29 cellular contexts compared by ENCODE assay signal in genomic region chr15:93317772-93318171, GRCh38.
"Had no signal": no experiment of that assay in that cellular context is flagged by ENCODE, and none has a peak within 500 bp of the region (broad histone marks: within the 10 kb centered on the region; RNA-seq: fewer than 3 reads in every experiment).

No MANE protein-coding gene starts in this region.

- H3K27ac ChIP-seq: neutrophil, ovary, parathyroid adenoma, psoas muscle, right lobe of liver, skin epidermis, spleen, stomach, thoracic aorta, thyroid gland, tibial nerve, upper lobe of right lung, uterus had no signal

- H3K9me3 ChIP-seq: neutrophil, ovary, psoas muscle, right lobe of liver, spleen, stomach, thoracic aorta, thyroid gland, tibial nerve, upper lobe of right lung, uterus had no signal

- H3K9ac ChIP-seq: parathyroid adenoma had no signal

- H3K27ac Mint-ChIP-seq: naive thymus-derived CD4-positive, alpha-beta T cell; natural killer cell; nephron; progenitor cell of endocrine pancreas; stimulated activated effector memory CD8-positive, alpha-beta T cell treated with anti-CD3 and anti-CD28 coated beads, Interleukin-12 subunit alpha, Interleukin-12 subunit beta, amount 100 ng/mL, for 72 hours; stimulated activated naive B cell treated with anti-CD40 and anti-IgM and Interleukin-4, amounts not matched to agents 10 μg/mL and 1 μg/mL and 100 μg/mL, for 72 hours; stimulated activated naive CD8-positive, alpha-beta T cell treated with anti-CD3 and anti-CD28 coated beads, Interleukin-15, Interleukin-2, amounts not matched to agents 100 ng/mL and 50 ng/mL, for 24 hours; type B pancreatic cell had no signal

- H3K4me1 Mint-ChIP-seq: naive thymus-derived CD4-positive, alpha-beta T cell; natural killer cell; stimulated activated effector memory CD8-positive, alpha-beta T cell treated with anti-CD3 and anti-CD28 coated beads, Interleukin-12 subunit alpha, Interleukin-12 subunit beta, amount 100 ng/mL, for 72 hours; stimulated activated naive B cell treated with anti-CD40 and anti-IgM and Interleukin-4, amounts not matched to agents 10 μg/mL and 1 μg/mL and 100 μg/mL, for 72 hours had no signal

- H3K79me2 ChIP-seq: parathyroid adenoma had no signal

- H3K4me3 Mint-ChIP-seq: naive thymus-derived CD4-positive, alpha-beta T cell; natural killer cell; nephron; stimulated activated effector memory CD8-positive, alpha-beta T cell treated with anti-CD3 and anti-CD28 coated beads, Interleukin-12 subunit alpha, Interleukin-12 subunit beta, amount 100 ng/mL, for 72 hours; stimulated activated naive B cell treated with anti-CD40 and anti-IgM and Interleukin-4, amounts not matched to agents 10 μg/mL and 1 μg/mL and 100 μg/mL, for 72 hours; stimulated activated naive CD8-positive, alpha-beta T cell treated with anti-CD3 and anti-CD28 coated beads, Interleukin-15, Interleukin-2, amounts not matched to agents 100 ng/mL and 50 ng/mL, for 24 hours; type B pancreatic cell had no signal

- H2AFZ ChIP-seq: parathyroid adenoma had no signal

- H3K36me3 ChIP-seq: neutrophil, ovary, right lobe of liver, spleen, stomach, thoracic aorta, thyroid gland, tibial nerve, upper lobe of right lung, uterus had no signal

- H3K4me2 ChIP-seq: smooth muscle cell had no signal

- DNase-seq: naive thymus-derived CD4-positive, alpha-beta T cell; natural killer cell; nucleus accumbens; ovary; posterior cingulate gyrus; psoas muscle; right cardiac atrium; right lobe of liver; spleen; stimulated activated CD4-positive, alpha-beta T cell treated with anti-CD3 and anti-CD28 coated beads, Interleukin-12 subunit alpha, Interleukin-12 subunit beta, amount 100 ng/mL, for 4 hours; stimulated activated CD4-positive, alpha-beta T cell treated with anti-CD3 and anti-CD28 coated beads, Interleukin-1b, Interleukin-23, amount 100 ng/mL, for 48 hours; stimulated activated CD4-positive, alpha-beta T cell treated with anti-CD3 and anti-CD28 coated beads, Interleukin-4, amount 100 ng/mL, for 24 hours; stimulated activated naive B cell treated with anti-CD40 and anti-IgM and Interleukin-4, amounts not matched to agents 10 μg/mL and 1 μg/mL and 100 μg/mL, for 72 hours; stimulated activated naive CD4-positive, alpha-beta T cell treated with Interleukin-2 at 50 U/mL for 16 hours; stomach; thyroid gland; upper lobe of right lung; uterus had no signal

- H3K9me3 Mint-ChIP-seq: natural killer cell; nephron; stimulated activated effector memory CD8-positive, alpha-beta T cell treated with anti-CD3 and anti-CD28 coated beads, Interleukin-12 subunit alpha, Interleukin-12 subunit beta, amount 100 ng/mL, for 72 hours; stimulated activated naive CD8-positive, alpha-beta T cell treated with anti-CD3 and anti-CD28 coated beads, Interleukin-15, Interleukin-2, amounts not matched to agents 100 ng/mL and 50 ng/mL, for 24 hours; type B pancreatic cell had no signal

- H3K4me3 ChIP-seq: ovary, psoas muscle, right lobe of liver, skin epidermis, smooth muscle cell, spleen, stomach, thoracic aorta, thyroid gland, tibial nerve, upper lobe of right lung, uterus had no signal

- H3K4me1 ChIP-seq: parathyroid adenoma, psoas muscle, right lobe of liver, spleen, stomach, thyroid gland, upper lobe of right lung, uterus had no signal

- H3K27me3 ChIP-seq: ovary, right lobe of liver, stomach, thyroid gland, tibial nerve, upper lobe of right lung, uterus had no signal

- H3K27me3 Mint-ChIP-seq: stimulated activated naive CD8-positive, alpha-beta T cell treated with anti-CD3 and anti-CD28 coated beads, Interleukin-15, Interleukin-2, amounts not matched to agents 100 ng/mL and 50 ng/mL, for 24 hours had no signal

- H3K36me3 Mint-ChIP-seq: naive thymus-derived CD4-positive, alpha-beta T cell; natural killer cell; stimulated activated effector memory CD8-positive, alpha-beta T cell treated with anti-CD3 and anti-CD28 coated beads, Interleukin-12 subunit alpha, Interleukin-12 subunit beta, amount 100 ng/mL, for 72 hours; stimulated activated naive B cell treated with anti-CD40 and anti-IgM and Interleukin-4, amounts not matched to agents 10 μg/mL and 1 μg/mL and 100 μg/mL, for 72 hours; type B pancreatic cell had no signal
